1 cellular context compared by ENCODE assay signal in the genomic region with DNA sequence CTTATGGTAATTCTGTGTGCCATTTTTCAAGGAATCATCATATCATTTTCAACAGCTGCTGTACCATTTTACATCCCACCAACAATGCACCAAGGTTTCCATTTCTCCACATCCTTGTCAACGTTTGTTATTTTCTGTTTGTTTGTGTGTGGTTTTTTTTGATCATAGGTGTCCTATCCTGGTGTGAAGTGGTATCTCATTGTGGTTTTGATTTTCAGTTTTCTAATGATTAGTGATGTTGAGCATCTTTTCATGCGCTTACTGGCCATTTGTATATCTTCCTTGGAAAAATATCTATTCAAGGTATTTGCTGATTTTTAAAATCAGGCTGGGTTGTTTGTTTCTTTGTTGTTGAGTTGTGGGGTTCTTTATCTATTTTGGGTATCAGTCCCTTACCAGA.
TF ChIP-seq lines count a peak whose summit lies in the region.

No MANE protein-coding gene starts in this region.

TF ChIP-seq in GM12878, 131 proteins besides CTCF, POLR2A, EP300 and RAD21:
- TF ChIP-seq NFIC (IDR thresholded peaks at IDR 0.05; ENCODE audit: low read depth, low read length) (peak; percentile 49), JUNB (IDR thresholded peaks at IDR 0.05) (peak; percentile 23; the same call in 1 of the 2 replicates), MYB (IDR thresholded peaks at IDR 0.05; ENCODE audit: borderline replicate concordance, low read depth, low read length) (no peak), MYC (IDR thresholded peaks at IDR 0.05; ENCODE audit: insufficient read depth, insufficient read length, insufficient replicate concordance, low read length, severe bottlenecking) (no peak), IKZF1 (conservative IDR thresholded peaks at IDR 0.05) (0 out of 2 replicates have a peak, but pooled peaks have one; percentile 13), MLLT1 (IDR thresholded peaks at IDR 0.05) (0 out of 2 replicates have a peak, but pooled peaks have one; percentile 21), RUNX3 (IDR thresholded peaks at IDR 0.05; ENCODE audit: low read length) (peak; percentile 91), BCL11A (IDR thresholded peaks at IDR 0.05; ENCODE audit: low read depth, low read length) (0 out of 2 replicates have a peak, but pooled peaks have one; percentile 6), PKNOX1 (IDR thresholded peaks at IDR 0.05) (no peak), BRCA1 (IDR thresholded peaks at IDR 0.05; ENCODE audit: low read depth, low read length) (no peak), IKZF2 (IDR thresholded peaks at IDR 0.05) (peak in 1 of 2 experiments; percentile 32; a peak in 1 of 4 replicates), IRF4 (IDR thresholded peaks at IDR 0.05; ENCODE audit: low read depth, low read length) (0 out of 2 replicates have a peak, but pooled peaks have one; percentile 15), SIX5 (IDR thresholded peaks at IDR 0.05; ENCODE audit: low read depth, low read length, severe bottlenecking) (no peak), SMC3 (IDR thresholded peaks at IDR 0.05; ENCODE audit: borderline replicate concordance, low read length) (no peak)
- TF ChIP-seq, protein P1, sequence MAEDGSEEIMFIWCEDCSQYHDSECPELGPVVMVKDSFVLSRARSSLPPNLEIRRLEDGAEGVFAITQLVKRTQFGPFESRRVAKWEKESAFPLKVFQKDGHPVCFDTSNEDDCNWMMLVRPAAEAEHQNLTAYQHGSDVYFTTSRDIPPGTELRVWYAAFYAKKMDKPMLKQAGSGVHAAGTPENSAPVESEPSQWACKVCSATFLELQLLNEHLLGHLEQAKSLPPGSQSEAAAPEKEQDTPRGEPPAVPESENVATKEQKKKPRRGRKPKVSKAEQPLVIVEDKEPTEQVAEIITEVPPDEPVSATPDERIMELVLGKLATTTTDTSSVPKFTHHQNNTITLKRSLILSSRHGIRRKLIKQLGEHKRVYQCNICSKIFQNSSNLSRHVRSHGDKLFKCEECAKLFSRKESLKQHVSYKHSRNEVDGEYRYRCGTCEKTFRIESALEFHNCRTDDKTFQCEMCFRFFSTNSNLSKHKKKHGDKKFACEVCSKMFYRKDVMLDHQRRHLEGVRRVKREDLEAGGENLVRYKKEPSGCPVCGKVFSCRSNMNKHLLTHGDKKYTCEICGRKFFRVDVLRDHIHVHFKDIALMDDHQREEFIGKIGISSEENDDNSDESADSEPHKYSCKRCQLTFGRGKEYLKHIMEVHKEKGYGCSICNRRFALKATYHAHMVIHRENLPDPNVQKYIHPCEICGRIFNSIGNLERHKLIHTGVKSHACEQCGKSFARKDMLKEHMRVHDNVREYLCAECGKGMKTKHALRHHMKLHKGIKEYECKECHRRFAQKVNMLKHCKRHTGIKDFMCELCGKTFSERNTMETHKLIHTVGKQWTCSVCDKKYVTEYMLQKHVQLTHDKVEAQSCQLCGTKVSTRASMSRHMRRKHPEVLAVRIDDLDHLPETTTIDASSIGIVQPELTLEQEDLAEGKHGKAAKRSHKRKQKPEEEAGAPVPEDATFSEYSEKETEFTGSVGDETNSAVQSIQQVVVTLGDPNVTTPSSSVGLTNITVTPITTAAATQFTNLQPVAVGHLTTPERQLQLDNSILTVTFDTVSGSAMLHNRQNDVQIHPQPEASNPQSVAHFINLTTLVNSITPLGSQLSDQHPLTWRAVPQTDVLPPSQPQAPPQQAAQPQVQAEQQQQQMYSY (CRISPR knock-in tag; IDR thresholded peaks at IDR 0.05) = no peak
TF ChIP-seq in GM12878: peak in this region for 8.
